In genomic region chr3:177574232-177574856, GRCh38 we compare ENCODE assay signal across 1 cellular context.
TF ChIP-seq lines count a peak whose summit lies in the region.

No MANE protein-coding gene starts in this region.

TF ChIP-seq in SK-N-SH, 30 proteins besides CTCF, POLR2A, EP300 and RAD21 (continued from another document):
- TF ChIP-seq USF2 (IDR thresholded peaks at IDR 0.05; ENCODE audit: borderline replicate concordance, low read depth, low read length): no peak
- TF ChIP-seq SIN3A (IDR thresholded peaks at IDR 0.05; ENCODE audit: borderline replicate concordance, low read depth, low read length): no peak
- no peak for TF ChIP-seq RCOR1 (IDR thresholded peaks at IDR 0.05; ENCODE audit: low read length)
- TF ChIP-seq JUND (IDR thresholded peaks at IDR 0.05): no peak
